Comparison of ENCODE assay signal across 29 cellular contexts in genomic region chr9:126485662-126486061, GRCh38.
"Had no signal": no experiment of that assay in that cellular context is flagged by ENCODE, and none has a peak within 500 bp of the region (broad histone marks: within the 10 kb centered on the region; RNA-seq: fewer than 3 reads in every experiment).

No MANE protein-coding gene starts in this region.

- H3K27ac ChIP-seq: ascending aorta, body of pancreas, RWPE1, SJCRH30, VCaP had no signal

- H3K9me3 Mint-ChIP-seq: activated CD4-positive, alpha-beta memory T cell treated with anti-CD3 and anti-CD28 coated beads, Interleukin-2, amount 10 ng/mL, durations not matched to agents 7 days and 5 days; activated CD4-positive, alpha-beta T cell treated with anti-CD3 and anti-CD28 coated beads, Interleukin-2, amount 10 ng/mL, durations not matched to agents 7 days and 5 days; activated naive CD4-positive, alpha-beta T cell treated with anti-CD3 and anti-CD28 coated beads for 36 hours had no signal

- H3K27ac Mint-ChIP-seq: activated CD4-positive, alpha-beta memory T cell treated with anti-CD3 and anti-CD28 coated beads, Interleukin-2, amount 10 ng/mL, durations not matched to agents 7 days and 5 days; activated CD4-positive, alpha-beta T cell treated with anti-CD3 and anti-CD28 coated beads, Interleukin-2, amount 10 ng/mL, durations not matched to agents 7 days and 5 days; activated naive CD4-positive, alpha-beta T cell treated with anti-CD3 and anti-CD28 coated beads for 36 hours; activated naive CD8-positive, alpha-beta T cell had no signal

- H3K4me2 ChIP-seq: SK-N-SH had no signal

- H3K9me2 ChIP-seq: SK-N-SH had no signal

- H3K9me3 ChIP-seq: ascending aorta, body of pancreas, SJCRH30, SK-N-SH had no signal

- DNase-seq: activated CD4-positive, alpha-beta memory T cell treated with anti-CD3 and anti-CD28 coated beads, Interleukin-2, amount 10 ng/mL, durations not matched to agents 7 days and 5 days; activated CD4-positive, alpha-beta T cell treated with anti-CD3 and anti-CD28 coated beads, Interleukin-2, amount 10 ng/mL, durations not matched to agents 7 days and 5 days; activated CD4-positive, CD25-positive, alpha-beta regulatory T cell; activated CD8-positive, alpha-beta memory T cell treated with anti-CD3 and anti-CD28 coated beads, Interleukin-2, amount 50 U/mL, for 48 hours; activated gamma-delta T cell; activated naive CD4-positive, alpha-beta T cell treated with anti-CD3 and anti-CD28 coated beads for 36 hours; activated T-cell treated with anti-CD3 and anti-CD28 coated beads, Interleukin-2, amount 50 U/mL, for 1 hour; body of pancreas; central memory CD4-positive, alpha-beta T cell; KG1; NCI-H1048; NCI-H146; NCI-H187 treated with DMSO at 0.1 percent for 48 hours; NCI-H2081 treated with DMSO at 0.1 percent for 48 hours; NCI-H2171 treated with DMSO at 0.1 percent for 48 hours; NCI-H226; NCI-H526; NCI-H774; OCI-M1; Right ventricle myocardium superior; SJCRH30; SK-N-SH; T-helper 1 cell had no signal

- ATAC-seq: body of pancreas, Panc1 had no signal

- H3K27me3 Mint-ChIP-seq: activated CD4-positive, alpha-beta T cell treated with anti-CD3 and anti-CD28 coated beads, Interleukin-2, amount 10 ng/mL, durations not matched to agents 7 days and 5 days; activated naive CD8-positive, alpha-beta T cell had no signal

- H3K27me3 ChIP-seq: ascending aorta, body of pancreas, SJCRH30 had no signal

- H3K9ac ChIP-seq: SK-N-SH had no signal

- H3K4me3 Mint-ChIP-seq: activated CD4-positive, alpha-beta memory T cell treated with anti-CD3 and anti-CD28 coated beads, Interleukin-2, amount 10 ng/mL, durations not matched to agents 7 days and 5 days; activated CD4-positive, alpha-beta T cell treated with anti-CD3 and anti-CD28 coated beads, Interleukin-2, amount 10 ng/mL, durations not matched to agents 7 days and 5 days; activated naive CD4-positive, alpha-beta T cell treated with anti-CD3 and anti-CD28 coated beads for 36 hours; activated naive CD8-positive, alpha-beta T cell had no signal

- H3K4me1 ChIP-seq: body of pancreas, SJCRH30 had no signal

- H3K4me3 ChIP-seq: ascending aorta, body of pancreas, SJCRH30 had no signal

- FAIRE-seq: bronchial epithelial cell had no signal
